Comparison of ENCODE assay signal across 1 cellular context in the genomic region with DNA sequence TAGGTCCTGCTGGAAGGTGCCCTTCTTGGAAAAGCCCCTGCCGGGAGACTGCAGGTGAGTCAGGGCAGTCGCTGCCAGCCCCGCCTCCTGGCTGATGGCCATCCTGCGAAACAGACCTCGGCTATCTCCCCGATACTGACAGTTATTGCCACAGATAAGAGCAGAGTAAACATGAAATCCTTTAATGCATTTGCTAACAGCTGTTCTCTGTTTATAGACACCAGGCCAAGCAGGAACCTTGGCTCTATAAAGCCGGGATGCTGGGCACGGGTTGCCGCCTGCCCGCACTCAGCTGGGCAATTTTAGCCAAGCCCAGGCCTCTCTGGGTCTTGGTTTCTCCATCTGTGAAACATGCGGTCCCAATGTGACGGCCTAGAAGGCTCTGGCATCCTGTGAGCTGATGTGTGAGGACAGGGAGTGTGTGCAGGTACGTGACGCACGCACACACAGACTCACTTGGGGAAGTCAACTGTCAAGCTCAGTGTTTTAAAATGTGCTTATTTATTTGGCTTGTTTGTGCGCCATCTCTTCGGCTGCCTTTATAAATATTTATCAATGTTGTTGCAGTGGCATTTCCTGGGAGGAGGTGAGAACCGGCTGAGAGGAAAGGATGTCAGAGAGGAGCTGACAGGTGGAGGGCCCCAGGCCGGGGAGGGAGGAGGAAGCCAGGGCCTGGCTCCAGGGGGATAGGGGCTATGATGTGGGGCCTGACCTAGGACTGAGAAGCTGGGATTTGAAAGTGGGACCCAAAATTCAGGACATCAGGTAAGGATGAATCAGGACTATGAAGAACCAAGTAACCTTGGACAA.
TF ChIP-seq lines count a peak whose summit lies in the region.

No MANE protein-coding gene starts in this region.

TF ChIP-seq in HepG2, 621 proteins besides CTCF, POLR2A, EP300 and RAD21 (continued from another document):
- TF ChIP-seq, protein P1, sequence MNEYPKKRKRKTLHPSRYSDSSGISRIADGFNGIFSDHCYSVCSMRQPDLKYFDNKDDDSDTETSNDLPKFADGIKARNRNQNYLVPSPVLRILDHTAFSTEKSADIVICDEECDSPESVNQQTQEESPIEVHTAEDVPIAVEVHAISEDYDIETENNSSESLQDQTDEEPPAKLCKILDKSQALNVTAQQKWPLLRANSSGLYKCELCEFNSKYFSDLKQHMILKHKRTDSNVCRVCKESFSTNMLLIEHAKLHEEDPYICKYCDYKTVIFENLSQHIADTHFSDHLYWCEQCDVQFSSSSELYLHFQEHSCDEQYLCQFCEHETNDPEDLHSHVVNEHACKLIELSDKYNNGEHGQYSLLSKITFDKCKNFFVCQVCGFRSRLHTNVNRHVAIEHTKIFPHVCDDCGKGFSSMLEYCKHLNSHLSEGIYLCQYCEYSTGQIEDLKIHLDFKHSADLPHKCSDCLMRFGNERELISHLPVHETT (CRISPR knock-in tag; conservative IDR thresholded peaks at IDR 0.05) = no peak
- TF ChIP-seq FOSL2 (CRISPR knock-in tag; IDR thresholded peaks at IDR 0.05) (peak; percentile 66), YEATS2 (CRISPR knock-in tag; IDR thresholded peaks at IDR 0.05; ENCODE audit: borderline replicate concordance) (no peak), HHEX (CRISPR knock-in tag; IDR thresholded peaks at IDR 0.05) (peak; percentile 80)
- TF ChIP-seq, protein P2, sequence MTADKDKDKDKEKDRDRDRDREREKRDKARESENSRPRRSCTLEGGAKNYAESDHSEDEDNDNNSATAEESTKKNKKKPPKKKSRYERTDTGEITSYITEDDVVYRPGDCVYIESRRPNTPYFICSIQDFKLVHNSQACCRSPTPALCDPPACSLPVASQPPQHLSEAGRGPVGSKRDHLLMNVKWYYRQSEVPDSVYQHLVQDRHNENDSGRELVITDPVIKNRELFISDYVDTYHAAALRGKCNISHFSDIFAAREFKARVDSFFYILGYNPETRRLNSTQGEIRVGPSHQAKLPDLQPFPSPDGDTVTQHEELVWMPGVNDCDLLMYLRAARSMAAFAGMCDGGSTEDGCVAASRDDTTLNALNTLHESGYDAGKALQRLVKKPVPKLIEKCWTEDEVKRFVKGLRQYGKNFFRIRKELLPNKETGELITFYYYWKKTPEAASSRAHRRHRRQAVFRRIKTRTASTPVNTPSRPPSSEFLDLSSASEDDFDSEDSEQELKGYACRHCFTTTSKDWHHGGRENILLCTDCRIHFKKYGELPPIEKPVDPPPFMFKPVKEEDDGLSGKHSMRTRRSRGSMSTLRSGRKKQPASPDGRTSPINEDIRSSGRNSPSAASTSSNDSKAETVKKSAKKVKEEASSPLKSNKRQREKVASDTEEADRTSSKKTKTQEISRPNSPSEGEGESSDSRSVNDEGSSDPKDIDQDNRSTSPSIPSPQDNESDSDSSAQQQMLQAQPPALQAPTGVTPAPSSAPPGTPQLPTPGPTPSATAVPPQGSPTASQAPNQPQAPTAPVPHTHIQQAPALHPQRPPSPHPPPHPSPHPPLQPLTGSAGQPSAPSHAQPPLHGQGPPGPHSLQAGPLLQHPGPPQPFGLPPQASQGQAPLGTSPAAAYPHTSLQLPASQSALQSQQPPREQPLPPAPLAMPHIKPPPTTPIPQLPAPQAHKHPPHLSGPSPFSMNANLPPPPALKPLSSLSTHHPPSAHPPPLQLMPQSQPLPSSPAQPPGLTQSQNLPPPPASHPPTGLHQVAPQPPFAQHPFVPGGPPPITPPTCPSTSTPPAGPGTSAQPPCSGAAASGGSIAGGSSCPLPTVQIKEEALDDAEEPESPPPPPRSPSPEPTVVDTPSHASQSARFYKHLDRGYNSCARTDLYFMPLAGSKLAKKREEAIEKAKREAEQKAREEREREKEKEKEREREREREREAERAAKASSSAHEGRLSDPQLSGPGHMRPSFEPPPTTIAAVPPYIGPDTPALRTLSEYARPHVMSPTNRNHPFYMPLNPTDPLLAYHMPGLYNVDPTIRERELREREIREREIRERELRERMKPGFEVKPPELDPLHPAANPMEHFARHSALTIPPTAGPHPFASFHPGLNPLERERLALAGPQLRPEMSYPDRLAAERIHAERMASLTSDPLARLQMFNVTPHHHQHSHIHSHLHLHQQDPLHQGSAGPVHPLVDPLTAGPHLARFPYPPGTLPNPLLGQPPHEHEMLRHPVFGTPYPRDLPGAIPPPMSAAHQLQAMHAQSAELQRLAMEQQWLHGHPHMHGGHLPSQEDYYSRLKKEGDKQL (CRISPR knock-in tag; IDR thresholded peaks at IDR 0.05; ENCODE audit: low read depth) = peak; percentile 59; the same call in 1 of the 2 replicates
